ENCODE assay signal across 10 cellular contexts in genomic region chr3:142999881-143000280, GRCh38. TPM values are rescaled to one million over a fixed set of nuclear protein-coding genes. Genes with fewer than 3 reads are reported as not detected.
DNase-seq lines count a peak whose midpoint lies in the region; ATAC-seq, FAIRE-seq and TF ChIP-seq lines count a peak whose summit lies in the region.
"Had no signal": no experiment of that assay in that cellular context is flagged by ENCODE, and none has a peak within 500 bp of the region (broad histone marks: within the 10 kb centered on the region; RNA-seq: fewer than 3 reads in every experiment).

No MANE protein-coding gene starts in this region.

- RAD21 ChIA-PET in GM12878 (lab: Charles Lee; ENCODE audit: unreplicated experiment) = interaction anchor here (1.4 kb wide), 1 partner anchor 12 kb away, joined by 3 read pairs; no protein-coding TSS in a partner anchor

- intact Hi-C loops in Caco-2 (cut with micrococcal nuclease; ENCODE audit: unreplicated experiment) = no loop called here
- intact Hi-C loops in GM12878 (cut with micrococcal nuclease; ENCODE audit: unreplicated experiment) = loop anchor here (5.0 kb wide), 2 partner anchors 423 to 553 kb away; partner anchors contain the start of genes ATR and XRN1

- ATAC-seq in GM12878 = no peak
- no peak for ATAC-seq in naive thymus-derived CD8-positive, alpha-beta T cell
- no peak for ATAC-seq in GM19328 (IDR thresholded peaks at IDR 0.05; ENCODE audit: unreplicated experiment)
- no peak for ATAC-seq in GM21723 (IDR thresholded peaks at IDR 0.05; ENCODE audit: unreplicated experiment)
- ATAC-seq in HG03460 (IDR thresholded peaks at IDR 0.05; ENCODE audit: unreplicated experiment) = no peak

- no TSS peak for BruUV-seq in Caco-2 (replicated peaks; lab: Mats Ljungman, UMichigan)
- no TSS peak for BruUV-seq in GM12878 (replicated peaks; lab: Mats Ljungman, UMichigan)

- POLR2A ChIA-PET in Caco-2 (lab: Charles Lee) = no interaction called here
- POLR2A ChIA-PET in GM12878 (lab: Charles Lee) = interaction anchor here (0.6 to 3.9 kb wide), 2 partner anchors 11 to 164 kb away, joined by 3 to 21 read pairs; no protein-coding TSS in a partner anchor
- POLR2A ChIA-PET in naive thymus-derived CD8-positive, alpha-beta T cell (lab: Charles Lee) = interaction anchor here (3.5 kb wide), 1 partner anchor 421 kb away, joined by 44 read pairs; the partner anchor contains the start of gene ATR

- H3K27me3 Mint-ChIP-seq in Caco-2 (ENCODE audit: insufficient read depth, unreplicated experiment) = no peaks in the 10 kb centered on the region
- peaks cover 0 to 5% (median 0%) of the 10 kb centered on the region in 5 donors for H3K27me3 Mint-ChIP-seq in naive thymus-derived CD8-positive, alpha-beta T cell

- H3K4me2 ChIP-seq in KMS-11 = peak overlapping the region; percentile 88; the same call in 1 of the 2 replicates
- peak overlapping the region; percentile 93 for H3K4me2 ChIP-seq in GM12878 (ENCODE audit: control insufficient read depth, insufficient read depth)

- no peak for TF ChIP-seq CTCF in Caco-2 (IDR thresholded peaks at IDR 0.05; ENCODE audit: insufficient read depth in 1 of 2, low read depth in 1 of 2, low read length in 1 of 2, severe bottlenecking in 1 of 2, unreplicated experiment in 1 of 2)
- no peak for TF ChIP-seq CTCF in KMS-11 (conservative IDR thresholded peaks at IDR 0.05; ENCODE audit: low read depth, low read length)
- no peak for TF ChIP-seq CTCF in GM12878 (IDR thresholded peaks at IDR 0.05 in 2 of 3, conservative IDR thresholded peaks at IDR 0.05 in 1 of 3; ENCODE audit: control insufficient read depth in 2 of 3, extremely low read depth in 1 of 3, insufficient read depth in 1 of 3, low read depth in 3 of 3, low read length in 3 of 3)

- CTCF ChIA-PET in Caco-2 (lab: Charles Lee) = no interaction called here
- CTCF ChIA-PET in GM12878 (lab: Yijun Ruan, JAX) = interaction anchor here (1.2 to 5.0 kb wide), 3 partner anchors 14 to 674 kb away, joined by 6 to 52 read pairs (median 8); no protein-coding TSS in a partner anchor

- no peak overlapping the region for H3K9ac ChIP-seq in KMS-11
- H3K9ac ChIP-seq in GM12878 (ENCODE audit: control insufficient read depth, insufficient read depth, low read length) = no peak overlapping the region

- peak; percentile 13 for FAIRE-seq in GM12878 (lab: Jason Lieb, UNC)

- H3K36me3 ChIP-seq in Caco-2 (ENCODE audit: control insufficient read depth, insufficient read depth, low read length) (no peaks in the 10 kb centered on the region), KMS-11 (ENCODE audit: insufficient read depth) (no peaks in the 10 kb centered on the region), GM12878 (ENCODE audit: control insufficient read depth in 2 of 2, insufficient read depth in 2 of 2, low read length in 1 of 2) (no peaks in the 10 kb centered on the region)
- H3K36me3 ChIP-seq: prostate gland had no signal

- WGBS in GM12878 (ENCODE audit: insufficient coverage, insufficient replicate concordance, low lambda C conversion rate, missing lambda C conversion rate) = 81% methylated on average over 3 of the region's 4 CpGs

- no peaks in the 10 kb centered on the region for H3K9me3 Mint-ChIP-seq in Caco-2 (ENCODE audit: unreplicated experiment)
- no peaks in the 10 kb centered on the region for H3K9me3 Mint-ChIP-seq in naive thymus-derived CD8-positive, alpha-beta T cell

- peaks cover 35% of the 10 kb centered on the region for H3K79me2 ChIP-seq in KMS-11 (ENCODE audit: insufficient read depth, low read depth)
- peaks cover 39% of the 10 kb centered on the region for H3K79me2 ChIP-seq in GM12878 (ENCODE audit: control insufficient read depth, insufficient read depth, low read length)

- peaks cover 18% of the 10 kb centered on the region for H3K4me1 Mint-ChIP-seq in Caco-2 (ENCODE audit: low read depth, unreplicated experiment)
- H3K4me1 Mint-ChIP-seq in naive thymus-derived CD8-positive, alpha-beta T cell = peaks cover 14 to 34% (median 30%) of the 10 kb centered on the region in 4 donors

- H3K27ac Mint-ChIP-seq in Caco-2 (ENCODE audit: unreplicated experiment) = peak overlapping the region; percentile 98
- H3K27ac Mint-ChIP-seq in naive thymus-derived CD8-positive, alpha-beta T cell = peak overlapping the region in 4 of 10 donors; percentile 21 to 100 (median 98)

- TF ChIP-seq EP300 in GM12878 (IDR thresholded peaks at IDR 0.05; ENCODE audit: borderline replicate concordance in 1 of 2, control insufficient read depth in 1 of 2, low read depth in 2 of 2, low read length in 2 of 2) = no peak

- in situ Hi-C loops in GM12878 (cut with MboI) = no loop called here

- peak overlapping the region; percentile 98 for H3K4me3 Mint-ChIP-seq in Caco-2 (ENCODE audit: unreplicated experiment)
- peak overlapping the region in 8 of 10 donors; percentile 22 to 99 (median 98) for H3K4me3 Mint-ChIP-seq in naive thymus-derived CD8-positive, alpha-beta T cell

- H3K4me1 ChIP-seq in Caco-2 (peaks cover 9% of the 10 kb centered on the region; the same call in 1 of the 2 replicates), KMS-11 (ENCODE audit: low read depth, poor library complexity, severe bottlenecking) (peaks cover 25% of the 10 kb centered on the region), GM12878 (ENCODE audit: control insufficient read depth, insufficient read depth, low read length) (no peaks in the 10 kb centered on the region)
- H3K4me1 ChIP-seq: prostate gland had no signal

- H2AFZ ChIP-seq in KMS-11 (ENCODE audit: low read depth) = no peak overlapping the region
- H2AFZ ChIP-seq in GM12878 (ENCODE audit: control insufficient read depth, low read depth, low read length) = no peak overlapping the region

- H3K27me3 ChIP-seq in Caco-2 (replicated peaks; ENCODE audit: control insufficient read depth, insufficient read depth, low read length) = no peaks in the 10 kb centered on the region
- H3K27me3 ChIP-seq in KMS-11 (ENCODE audit: insufficient read depth, low read depth) = no peaks in the 10 kb centered on the region
- no peaks in the 10 kb centered on the region for H3K27me3 ChIP-seq in GM12878 (replicated peaks in 1 of 2; ENCODE audit: control insufficient read depth in 2 of 2, insufficient read depth in 2 of 2, low read length in 1 of 2)

- H4K20me1 ChIP-seq in KMS-11 (ENCODE audit: insufficient read depth) (peaks cover 4% of the 10 kb centered on the region; the same call in 1 of the 2 replicates), GM12878 (ENCODE audit: control insufficient read depth, insufficient read depth) (no peaks in the 10 kb centered on the region)

- H3K9me3 ChIP-seq in Caco-2 (no peaks in the 10 kb centered on the region), GM12878 (replicated peaks; ENCODE audit: control insufficient read depth, insufficient read depth, low read length) (no peaks in the 10 kb centered on the region)
- H3K9me3 ChIP-seq: prostate gland had no signal

- TF ChIP-seq RAD21 in GM12878 (IDR thresholded peaks at IDR 0.05; ENCODE audit: insufficient read depth, low read depth, low read length) = no peak

- H3K27ac ChIP-seq in KMS-11 = no peak overlapping the region
- no peak overlapping the region for H3K27ac ChIP-seq in GM12878 (ENCODE audit: control insufficient read depth, insufficient read depth)

- SMC1A ChIA-PET in GM12878 (lab: Charles Lee; ENCODE audit: uncharacterized antibody, unreplicated experiment) = interaction anchor here (1.2 to 3.0 kb wide), 2 partner anchors 8 to 9 kb away, joined by 3 to 16 read pairs; no protein-coding TSS in a partner anchor

- peaks cover 9% of the 10 kb centered on the region for H3K36me3 Mint-ChIP-seq in Caco-2 (ENCODE audit: insufficient read depth, unreplicated experiment)
- no peaks in the 10 kb centered on the region for H3K36me3 Mint-ChIP-seq in naive thymus-derived CD8-positive, alpha-beta T cell

- no peak for TF ChIP-seq POLR2A in GM12878 (IDR thresholded peaks at IDR 0.05; ENCODE audit: low read depth, low read length)

- H3K4me3 ChIP-seq in Caco-2 (ENCODE audit: low read depth, low read length) (peak overlapping the region; percentile 96), KMS-11 (IDR thresholded peaks at IDR 0.05; ENCODE audit: insufficient read depth, low read depth, low read length) (no peak overlapping the region), GM12878 (0 out of 2 replicates have a peak overlapping the region, but pooled peaks have one; percentile 88)

- DNase-seq in Caco-2 (no peak), GM12878 (ENCODE audit: low read depth, low spot score) (no peak)
- no peak for DNase-seq in naive thymus-derived CD8-positive, alpha-beta T cell
- DNase-seq in stimulated activated CD4-positive, alpha-beta T cell treated with anti-CD3 and anti-CD28 coated beads, Interleukin-4, amount 100 ng/mL, for 24 hours = no peak
- DNase-seq: NCI-H1417 treated with DMSO at 0.1 percent for 48 hours had no signal

RNA-seq across cellular contexts. Expression of gene U2SURP, which starts 1.5 kb away (rescaled TPM):
- total RNA-seq in Caco-2 (2022) (125 and 131 TPM in 2 replicates), GM12878 (2014; rRNA removed) (104 and 128 TPM in 2 replicates), GM12878 (2014; rRNA removed; fragmentation: Illumina TruSeq; extraction: Trizol) (187 and 192 TPM in 2 replicates), GM12878 (2021) (143 and 144 TPM in 2 replicates)
- 539 and 552 TPM in 2 replicates for total RNA-seq in GM12878 (2013; cell fraction: nucleolus; rRNA removed)
- 81.1 TPM for polyA plus RNA-seq in GM12878 (2011; ENCODE audit: low read depth)
- polyA plus RNA-seq in GM12878 (2011; rRNA removed) (117 and 205 TPM in 2 replicates), GM12878 (2014; fragmentation: Illumina TruSeq; extraction: Trizol) (154 and 191 TPM in 2 replicates), GM12878 (2014; fragmentation: Nextera tagmentation; extraction: Ambion mirVana) (100 to 1,000 TPM; 146 to 277 TPM), GM12878 (2014; rRNA removed) (64.6 and 76.3 TPM in 2 replicates), GM12878 (2016; fragmentation: Nextera tagmentation; extraction: Ambion mirVana) (100 to 1,000 TPM; 154 to 168 TPM)
- polyA plus RNA-seq in GM12878 (2011; cell fraction: cytosol; rRNA removed) = 22.2 and 22.7 TPM in 2 replicates
- polyA plus RNA-seq in GM12878 (2011; cell fraction: nucleus; rRNA removed) = 130 and 170 TPM in 2 replicates
- 59.2 and 68.7 TPM in 2 replicates for polyA plus RNA-seq in GM12878 (2012)
- polyA minus RNA-seq in GM12878 (2011; rRNA and poly(A)+ RNA removed) = 55.0 and 121 TPM in 2 replicates
- 26.6 and 40.2 TPM in 2 replicates for polyA minus RNA-seq in GM12878 (2011; cell fraction: cytosol; rRNA and poly(A)+ RNA removed)
- 102 and 147 TPM in 2 replicates for polyA minus RNA-seq in GM12878 (2011; cell fraction: nucleus; rRNA and poly(A)+ RNA removed)
- 100 to 1,000 TPM; 168 to 169 TPM for total RNA-seq in naive thymus-derived CD8-positive, alpha-beta T cell
- polyA plus RNA-seq in naive thymus-derived CD8-positive, alpha-beta T cell = 100 to 1,000 TPM; 110 to 131 (median 125) TPM

RNA-seq across cellular contexts. Expression of gene PAQR9, which starts 36.4 kb away (rescaled TPM):
- total RNA-seq in Caco-2 (2022) = not detected in 2 replicates
- not detected in 2 replicates for total RNA-seq in GM12878 (2013; cell fraction: nucleolus; rRNA removed)
- not detected in 2 replicates for total RNA-seq in GM12878 (2014; rRNA removed)
- total RNA-seq in GM12878 (2014; rRNA removed; fragmentation: Illumina TruSeq; extraction: Trizol) = not detected in 2 replicates
- total RNA-seq in GM12878 (2021) = not detected in 2 replicates
- not detected for polyA plus RNA-seq in GM12878 (2011; ENCODE audit: low read depth)
- not detected in 2 replicates for polyA plus RNA-seq in GM12878 (2011; rRNA removed)
- polyA plus RNA-seq in GM12878 (2011; cell fraction: cytosol; rRNA removed) = not detected in 2 replicates
- not detected in 2 replicates for polyA plus RNA-seq in GM12878 (2011; cell fraction: nucleus; rRNA removed)
- polyA plus RNA-seq in GM12878 (2012) = not detected in 2 replicates
- polyA plus RNA-seq in GM12878 (2014; fragmentation: Illumina TruSeq; extraction: Trizol) = not detected in 2 replicates
- polyA plus RNA-seq in GM12878 (2014; fragmentation: Nextera tagmentation; extraction: Ambion mirVana) = not detected
- polyA plus RNA-seq in GM12878 (2014; rRNA removed) = not detected in 2 replicates
- not detected for polyA plus RNA-seq in GM12878 (2016; fragmentation: Nextera tagmentation; extraction: Ambion mirVana)
- 0.05 TPM in 1 of 2 replicates, not detected in the other for polyA minus RNA-seq in GM12878 (2011; rRNA and poly(A)+ RNA removed)
- not detected in 2 replicates for polyA minus RNA-seq in GM12878 (2011; cell fraction: cytosol; rRNA and poly(A)+ RNA removed)
- 0.12 TPM in 1 of 2 replicates, not detected in the other for polyA minus RNA-seq in GM12878 (2011; cell fraction: nucleus; rRNA and poly(A)+ RNA removed)
- total RNA-seq in naive thymus-derived CD8-positive, alpha-beta T cell = not detected
- not detected for polyA plus RNA-seq in naive thymus-derived CD8-positive, alpha-beta T cell
